In genomic region chr5:153569036-153569435, GRCh38 we compare ENCODE assay signal across 23 cellular contexts.
DNase-seq lines count a peak whose midpoint lies in the region; ATAC-seq and TF ChIP-seq lines count a peak whose summit lies in the region.
"Had no signal": no experiment of that assay in that cellular context is flagged by ENCODE, and none has a peak within 500 bp of the region (broad histone marks: within the 10 kb centered on the region; RNA-seq: fewer than 3 reads in every experiment).

No MANE protein-coding gene starts in this region.

- H3K79me2 ChIP-seq in hepatocyte: no peaks in the 10 kb centered on the region

- no peaks in the 10 kb centered on the region for H3K36me3 ChIP-seq in MG63
- no peaks in the 10 kb centered on the region for H3K36me3 ChIP-seq in hepatocyte (replicated peaks; ENCODE audit: insufficient read depth, low read depth)
- H3K36me3 ChIP-seq: BE2C had no signal

- H3K36me3 Mint-ChIP-seq in endothelial cell (ENCODE audit: low read depth, unreplicated experiment): no peaks in the 10 kb centered on the region
- H3K36me3 Mint-ChIP-seq: CD4-positive, CD25-positive, alpha-beta regulatory T cell had no signal

- H3K27me3 Mint-ChIP-seq in endothelial cell (ENCODE audit: unreplicated experiment): no peaks in the 10 kb centered on the region
- H3K27me3 Mint-ChIP-seq: CD4-positive, CD25-positive, alpha-beta regulatory T cell had no signal

- no peak overlapping the region for H3K4me3 Mint-ChIP-seq in endothelial cell (ENCODE audit: unreplicated experiment)
- H3K4me3 Mint-ChIP-seq: CD4-positive, CD25-positive, alpha-beta regulatory T cell had no signal

- no peaks in the 10 kb centered on the region for H3K9me2 ChIP-seq in hepatocyte (replicated peaks; ENCODE audit: insufficient read depth)

- peak; percentile 12 for DNase-seq in NCI-H2029 treated with DMSO at 0.1 percent for 48 hours (lab: John Stamatoyannopoulos, UW)
- no peak for DNase-seq in NCI-H2029 (lab: John Stamatoyannopoulos, UW)
- DNase-seq in MG63: peak; percentile 53
- DNase-seq in hepatocyte (ENCODE audit: low spot score): no peak
- DNase-seq in dermis blood vessel endothelial cell: no peak
- no peak for DNase-seq in endothelial cell (ENCODE audit: low spot score)
- no peak for DNase-seq in T-helper 2 cell
- DNase-seq: 8988T; BE2C; CD4-positive, CD25-positive, alpha-beta regulatory T cell; COR-L47; DMS 273 treated with DMSO at 0.1 percent for 48 hours; GOT3; NCI-H1436 treated with DMSO at 0.1 percent for 48 hours; NCI-H2081; NCI-H2171 treated with DMSO at 0.1 percent for 48 hours; NCI-H446 treated with DMSO at 0.1 percent for 48 hours; NCI-H748 treated with DMSO at 0.1 percent for 48 hours; OCI-M1; Right ventricle myocardium superior had no signal

- no peak for TF ChIP-seq CTCF in hepatocyte (IDR thresholded peaks at IDR 0.05; ENCODE audit: poor library complexity)
- TF ChIP-seq CTCF in endothelial cell (IDR thresholded peaks at IDR 0.05; ENCODE audit: unreplicated experiment): no peak

- H3K9me3 Mint-ChIP-seq in endothelial cell (ENCODE audit: unreplicated experiment): no peaks in the 10 kb centered on the region

- H3K4me1 Mint-ChIP-seq in endothelial cell (ENCODE audit: unreplicated experiment): no peaks in the 10 kb centered on the region
- H3K4me1 Mint-ChIP-seq: CD4-positive, CD25-positive, alpha-beta regulatory T cell had no signal

- H3K4me2 ChIP-seq in hepatocyte: no peak overlapping the region
- H3K4me2 ChIP-seq: KMS-11 had no signal

- no peak for ATAC-seq in HG02938 (IDR thresholded peaks at IDR 0.05; ENCODE audit: unreplicated experiment)
- ATAC-seq: HepG2 had no signal

- H3K27ac ChIP-seq in hepatocyte: peak overlapping the region; percentile 47
- H3K27ac ChIP-seq: KMS-11 had no signal

- H3K9me3 ChIP-seq in MG63 (peaks cover 4% of the 10 kb centered on the region), hepatocyte (ENCODE audit: low read depth) (no peaks in the 10 kb centered on the region)
- H3K9me3 ChIP-seq: BE2C had no signal

- H3K27me3 ChIP-seq in MG63 (no peaks in the 10 kb centered on the region), hepatocyte (no peaks in the 10 kb centered on the region)
- H3K27me3 ChIP-seq: BE2C had no signal

- H2AFZ ChIP-seq in hepatocyte: no peak overlapping the region

- H3K27ac Mint-ChIP-seq in endothelial cell (ENCODE audit: unreplicated experiment): no peak overlapping the region
- H3K27ac Mint-ChIP-seq: CD4-positive, CD25-positive, alpha-beta regulatory T cell had no signal

- H3K4me3 ChIP-seq in MG63 (no peak overlapping the region), hepatocyte (no peak overlapping the region)

- no peaks in the 10 kb centered on the region for H3K4me1 ChIP-seq in hepatocyte (ENCODE audit: insufficient read depth)
- H3K4me1 ChIP-seq: BE2C had no signal

- 38% methylated on average over 1 of the region's 1 CpG for whole genome bisulfite sequencing in hepatocyte (ENCODE audit: low lambda C conversion rate, missing lambda C conversion rate)

- H4K20me1 ChIP-seq in hepatocyte (ENCODE audit: insufficient read depth, poor library complexity, severe bottlenecking): no peaks in the 10 kb centered on the region

Comparison
In these comparisons a context has a peak if more than half of its experiments do, and no peak if none do; other contexts are left out.
1. DNase-seq: peak in NCI-H2029 treated with DMSO at 0.1 percent for 48 hours (single experiment) and MG63 (single experiment); none in NCI-H2029 (single experiment), hepatocyte (single experiment), dermis blood vessel endothelial cell (single experiment), endothelial cell (single experiment) and T-helper 2 cell (0 of 5).